Comparison of ENCODE assay signal across 8 cellular contexts in genomic region chr9:110047955-110048472, GRCh38.
A peak's percentile ranks its signal among the peaks of the same experiment; 100 is the strongest.
DNase-seq lines count a peak whose midpoint lies in the region; ATAC-seq and TF ChIP-seq lines count a peak whose summit lies in the region.

No MANE protein-coding gene starts in this region.

- no peak overlapping the region for H3K27ac Mint-ChIP-seq in activated naive CD4-positive, alpha-beta T cell treated with anti-CD3 and anti-CD28 coated beads for 36 hours

- no peak for DNase-seq in activated naive CD4-positive, alpha-beta T cell treated with anti-CD3 and anti-CD28 coated beads for 36 hours
- DNase-seq in activated naive CD4-positive, alpha-beta T cell treated with anti-CD3 and anti-CD28 coated beads, Interleukin-2, amount 50 U/mL, for 16 hours, result no peak
- peak; percentile 76 for DNase-seq in NCI-H2171 treated with DMSO at 0.1 percent for 48 hours (lab: John Stamatoyannopoulos, UW)
- no peak for DNase-seq in astrocyte of the spinal cord (ENCODE audit: low read depth, low spot score)
- peak in 1 of 3 donors; percentile 33 for DNase-seq in right lobe of liver
- DNase-seq in HuH-7 (ENCODE audit: low spot score), result no peak

- H3K4me1 Mint-ChIP-seq in activated naive CD4-positive, alpha-beta T cell treated with anti-CD3 and anti-CD28 coated beads for 36 hours (ENCODE audit: low read depth), result peaks cover 33% of the 10 kb centered on the region

- in situ Hi-C loops in astrocyte of the spinal cord (cut with HindIII; ENCODE audit: low sequenced_read_pairs), result no loop called here

- H3K36me3 ChIP-seq in right lobe of liver (no peaks in the 10 kb centered on the region), thymus (ENCODE audit: control insufficient read depth, insufficient read depth) (no peaks in the 10 kb centered on the region)

- CTCF ChIA-PET in activated naive CD4-positive, alpha-beta T cell treated with anti-CD3 and anti-CD28 coated beads for 36 hours (lab: Charles Lee), result interaction anchor here (0.6 to 1.0 kb wide), 4 partner anchors 73 to 231 kb away, joined by 3 to 5 read pairs (median 4); no protein-coding TSS in a partner anchor

- H3K9me3 Mint-ChIP-seq in activated naive CD4-positive, alpha-beta T cell treated with anti-CD3 and anti-CD28 coated beads for 36 hours, result peaks cover 2% of the 10 kb centered on the region

- H3K4me3 Mint-ChIP-seq in activated naive CD4-positive, alpha-beta T cell treated with anti-CD3 and anti-CD28 coated beads for 36 hours, result peak overlapping the region; percentile 84

- no peak for TF ChIP-seq CTCF in astrocyte of the spinal cord (IDR thresholded peaks at IDR 0.05; ENCODE audit: low read depth, low read length)
- TF ChIP-seq CTCF in right lobe of liver (IDR thresholded peaks at IDR 0.05), result no peak

- no peaks in the 10 kb centered on the region for H3K9me3 ChIP-seq in right lobe of liver
- H3K9me3 ChIP-seq in thymus (ENCODE audit: control insufficient read depth), result peaks cover under 1% of the 10 kb centered on the region

- intact Hi-C loops in activated naive CD4-positive, alpha-beta T cell treated with anti-CD3 and anti-CD28 coated beads for 36 hours (cut with micrococcal nuclease), result loop anchor here (1.0 kb wide), 4 partner anchors 26 to 208 kb away; partner anchors contain the start of gene TXN
- intact Hi-C loops in right lobe of liver (cut with DNase I), result no loop called here

- peak overlapping the region; percentile 96 for H3K4me3 ChIP-seq in astrocyte of the spinal cord (ENCODE audit: low read depth, low read length)
- peak overlapping the region; percentile 48 to 53 (median 51) for H3K4me3 ChIP-seq in right lobe of liver
- peak overlapping the region; percentile 94 for H3K4me3 ChIP-seq in thymus (ENCODE audit: low read length)

- peaks cover 0 to 23% (median 0%) of the 10 kb centered on the region in 4 donors for H3K4me1 ChIP-seq in right lobe of liver
- H3K4me1 ChIP-seq in thymus (ENCODE audit: control insufficient read depth, insufficient read depth, low read length), result peaks cover 10% of the 10 kb centered on the region

- H3K27ac ChIP-seq in right lobe of liver (no peak overlapping the region), thymus (ENCODE audit: low read depth) (no peak overlapping the region)

- WGBS in right lobe of liver (ENCODE audit: insufficient coverage, low coverage, low lambda C conversion rate, missing lambda C conversion rate), result 35% methylated on average over 13 of the region's 30 CpGs
- WGBS in thymus, result 2% methylated on average over 30 of the region's 30 CpGs

- H3K27me3 Mint-ChIP-seq in activated naive CD4-positive, alpha-beta T cell treated with anti-CD3 and anti-CD28 coated beads for 36 hours (ENCODE audit: low read depth), result peaks cover 12% of the 10 kb centered on the region

- H3K36me3 Mint-ChIP-seq in activated naive CD4-positive, alpha-beta T cell treated with anti-CD3 and anti-CD28 coated beads for 36 hours (ENCODE audit: low read depth), result peaks cover 11% of the 10 kb centered on the region

- H3K27me3 ChIP-seq in right lobe of liver (no peaks in the 10 kb centered on the region), thymus (ENCODE audit: control insufficient read depth, insufficient read depth) (no peaks in the 10 kb centered on the region)

- peak; percentile 41 for ATAC-seq in HG02759 (IDR thresholded peaks at IDR 0.05; ENCODE audit: unreplicated experiment)
- ATAC-seq in right lobe of liver, result peak; percentile 6 to 34 (median 19)

- TF ChIP-seq POLR2A in right lobe of liver (IDR thresholded peaks at IDR 0.05), result no peak
